ENCODE assay signal across 8 cellular contexts in the genomic region with DNA sequence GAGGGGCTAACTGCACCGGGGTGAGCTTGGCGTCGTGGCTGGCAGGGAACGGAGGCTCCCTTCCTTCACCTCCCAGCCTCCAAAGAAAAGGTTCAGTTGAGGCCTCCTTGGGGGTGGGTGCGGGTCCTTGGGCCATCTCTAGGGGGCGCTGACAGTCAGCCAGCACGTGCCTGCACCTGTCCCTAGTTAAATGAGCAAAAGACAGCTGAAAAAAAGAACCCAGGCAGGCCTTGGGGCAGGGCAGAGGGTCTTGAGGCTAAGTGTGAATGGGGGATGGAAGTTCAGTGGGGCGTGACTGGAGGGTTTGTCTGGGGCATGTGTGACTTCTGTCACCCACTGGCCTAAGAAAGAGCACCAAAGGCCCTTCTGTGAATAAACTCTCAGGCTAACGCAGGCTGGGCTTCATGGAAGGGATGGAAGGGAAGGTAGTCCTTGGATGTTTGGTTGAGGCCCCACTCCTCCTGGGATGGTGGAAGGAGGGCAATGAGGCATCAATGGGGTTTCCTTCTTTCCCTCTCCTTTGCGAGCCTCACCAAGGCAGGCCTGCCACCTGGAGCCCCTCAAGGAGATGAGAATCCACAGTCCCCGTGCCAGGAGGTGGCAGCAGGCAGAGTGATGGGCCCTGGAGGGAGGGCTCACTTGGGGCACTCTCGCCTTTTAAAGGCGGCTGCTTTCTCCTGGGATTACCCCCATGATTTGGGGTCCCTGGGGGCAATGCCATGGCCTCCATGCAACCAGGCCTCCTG. TPM values are rescaled to one million over a fixed set of nuclear protein-coding genes. Genes with fewer than 3 reads are reported as not detected.
DNase-seq lines count a peak whose midpoint lies in the region; ATAC-seq and TF ChIP-seq lines count a peak whose summit lies in the region.

No MANE protein-coding gene starts in this region.

- no peak overlapping the region for H3K4me2 ChIP-seq in mesenchymal stem cell (ENCODE audit: low read length, poor library complexity, severe bottlenecking)

- intact Hi-C loops in tibial artery (cut with DNase I; ENCODE audit: low total_unique reads): no loop called here

- no peak overlapping the region for H2AFZ ChIP-seq in mesenchymal stem cell (ENCODE audit: low read depth, low read length)

- H3K36me3 Mint-ChIP-seq in T-helper 17 cell (ENCODE audit: low read depth) (peaks cover 3% of the 10 kb centered on the region), brain (peaks cover 7% of the 10 kb centered on the region)

- peak overlapping the region; percentile 7 for H2AK5ac ChIP-seq in mesenchymal stem cell (ENCODE audit: low read length, severe bottlenecking)

- peak overlapping the region; percentile 91 for H3K4me3 Mint-ChIP-seq in T-helper 17 cell
- H3K4me3 Mint-ChIP-seq in brain: no peak overlapping the region

- peaks cover 30% of the 10 kb centered on the region for H3K4me1 ChIP-seq in mesenchymal stem cell (ENCODE audit: control insufficient read depth, insufficient read depth, low read depth, low read length)
- H3K4me1 ChIP-seq in tibial artery: peaks cover 0 to 10% (median 5%) of the 10 kb centered on the region in 4 donors

- H3K4me1 Mint-ChIP-seq in T-helper 17 cell (peaks cover 57% of the 10 kb centered on the region), brain (peaks cover 28% of the 10 kb centered on the region)

- no peaks in the 10 kb centered on the region for H3K36me3 ChIP-seq in mesenchymal stem cell (ENCODE audit: control insufficient read depth in 1 of 2, insufficient read depth in 2 of 2, low read depth in 1 of 2, low read length in 2 of 2)
- H3K36me3 ChIP-seq in tibial artery: no peaks in the 10 kb centered on the region

- H3K27me3 Mint-ChIP-seq in T-helper 17 cell (no peaks in the 10 kb centered on the region), brain (no peaks in the 10 kb centered on the region)

- DNase-seq in GM20000 (ENCODE audit: low spot score) (peak; percentile 59), T-helper 17 cell (peak; percentile 36 to 59 (median 41)), mesenchymal stem cell (no peak), tibial artery (no peak), HPDE6-E6E7 (ENCODE audit: extremely low spot score) (no peak)

- peaks cover 9 to 17% (median 10%) of the 10 kb centered on the region in 5 experiments for H3K9me3 Mint-ChIP-seq in brain

- H3K9me3 ChIP-seq in T-helper 17 cell (ENCODE audit: control insufficient read depth, low read length, poor library complexity, severe bottlenecking) (no peaks in the 10 kb centered on the region), mesenchymal stem cell (ENCODE audit: control insufficient read depth, low read length) (peaks cover 13% of the 10 kb centered on the region), tibial artery (peaks cover 0 to 6% (median 4%) of the 10 kb centered on the region in 3 donors)

- peak overlapping the region; percentile 100 for H3K27ac Mint-ChIP-seq in T-helper 17 cell
- H3K27ac Mint-ChIP-seq in brain: peak overlapping the region in 1 of 5 experiments; percentile 54

- H3K27me3 ChIP-seq in mesenchymal stem cell (ENCODE audit: control insufficient read depth in 1 of 2, insufficient read depth in 1 of 2, low read length in 2 of 2) (no peaks in the 10 kb centered on the region), tibial artery (no peaks in the 10 kb centered on the region)

- H3K4ac ChIP-seq in mesenchymal stem cell (ENCODE audit: low read depth in 1 of 2, low read length in 2 of 2): peak overlapping the region in 1 of 2 experiments; percentile 41

- H4K8ac ChIP-seq in mesenchymal stem cell (ENCODE audit: low read length): no peak overlapping the region

- H3K27ac ChIP-seq in mesenchymal stem cell (ENCODE audit: low read length, poor library complexity, severe bottlenecking) (no peak overlapping the region), tibial artery (no peak overlapping the region)

- no peak overlapping the region for H3K23ac ChIP-seq in mesenchymal stem cell (ENCODE audit: low read length in 2 of 2)

- H2BK15ac ChIP-seq in mesenchymal stem cell (ENCODE audit: low read depth, poor library complexity, severe bottlenecking): peak overlapping the region; percentile 33

- no peak overlapping the region for H3K9ac ChIP-seq in mesenchymal stem cell (ENCODE audit: low read length)

- H2BK120ac ChIP-seq in mesenchymal stem cell (ENCODE audit: low read depth, low read length): no peak overlapping the region

- peak; percentile 48 for TF ChIP-seq CTCF in GM20000 (IDR thresholded peaks at IDR 0.05; ENCODE audit: extremely low read depth, missing control alignments)
- TF ChIP-seq CTCF in brain (conservative IDR thresholded peaks at IDR 0.05): peak; percentile 27 to 61
- peak; percentile 16 to 28 for TF ChIP-seq CTCF in tibial artery (IDR thresholded peaks at IDR 0.05)

- no peaks in the 10 kb centered on the region for H3K79me1 ChIP-seq in mesenchymal stem cell (replicated peaks; ENCODE audit: low read length, poor library complexity, severe bottlenecking)

- H3K18ac ChIP-seq in mesenchymal stem cell (ENCODE audit: low read depth in 1 of 2, low read length in 2 of 2): peak overlapping the region; percentile 16 to 88

- no peak overlapping the region for H3K4me3 ChIP-seq in mesenchymal stem cell (ENCODE audit: insufficient read depth in 1 of 2, low read depth in 1 of 2, low read length in 2 of 2)
- H3K4me3 ChIP-seq in tibial artery: no peak overlapping the region

- WGBS in mesenchymal stem cell: 73% methylated on average over 13 of the region's 13 CpGs

- H3K14ac ChIP-seq in mesenchymal stem cell (ENCODE audit: low read length in 2 of 2): no peak overlapping the region

- H4K91ac ChIP-seq in mesenchymal stem cell (ENCODE audit: low read length): peak overlapping the region; percentile 72

- ATAC-seq in T-helper 17 cell (peak; percentile 18), GM19397 (IDR thresholded peaks at IDR 0.05; ENCODE audit: unreplicated experiment) (no peak), HG02884 (IDR thresholded peaks at IDR 0.05; ENCODE audit: unreplicated experiment) (no peak)

- no peak overlapping the region for H2BK5ac ChIP-seq in mesenchymal stem cell (ENCODE audit: low read depth, low read length, poor library complexity, severe bottlenecking)

- H2BK12ac ChIP-seq in mesenchymal stem cell (ENCODE audit: low read length in 2 of 2): peak overlapping the region in 1 of 2 experiments; percentile 59

RNA-seq across cellular contexts. Expression of gene ZFP36L2, which starts 56.2 kb away (rescaled TPM):
- 100 to 1,000 TPM; 501 to 627 TPM for total RNA-seq in T-helper 17 cell
- 16.1 TPM for polyA plus RNA-seq in brain (ENCODE audit: insufficient read depth, low read depth, low replicate concordance)
- polyA plus RNA-seq in mesenchymal stem cell (2013, experiment 1 of 2): 88.2 TPM
- polyA plus RNA-seq in mesenchymal stem cell (2013, experiment 2 of 2): 85.9 TPM

Comparison
In these comparisons a context has a peak if more than half of its experiments do, and no peak if none do; other contexts are left out.
1. DNase-seq: peak in GM20000 (single experiment) and T-helper 17 cell (3 of 3); none in mesenchymal stem cell (single experiment), tibial artery (0 of 2) and HPDE6-E6E7 (single experiment).
2. Peak in every context shown above with its lines, with median percentiles within 50 percentile points of each other: CTCF ChIP-seq.